8 cellular contexts compared by ENCODE assay signal in the genomic region with DNA sequence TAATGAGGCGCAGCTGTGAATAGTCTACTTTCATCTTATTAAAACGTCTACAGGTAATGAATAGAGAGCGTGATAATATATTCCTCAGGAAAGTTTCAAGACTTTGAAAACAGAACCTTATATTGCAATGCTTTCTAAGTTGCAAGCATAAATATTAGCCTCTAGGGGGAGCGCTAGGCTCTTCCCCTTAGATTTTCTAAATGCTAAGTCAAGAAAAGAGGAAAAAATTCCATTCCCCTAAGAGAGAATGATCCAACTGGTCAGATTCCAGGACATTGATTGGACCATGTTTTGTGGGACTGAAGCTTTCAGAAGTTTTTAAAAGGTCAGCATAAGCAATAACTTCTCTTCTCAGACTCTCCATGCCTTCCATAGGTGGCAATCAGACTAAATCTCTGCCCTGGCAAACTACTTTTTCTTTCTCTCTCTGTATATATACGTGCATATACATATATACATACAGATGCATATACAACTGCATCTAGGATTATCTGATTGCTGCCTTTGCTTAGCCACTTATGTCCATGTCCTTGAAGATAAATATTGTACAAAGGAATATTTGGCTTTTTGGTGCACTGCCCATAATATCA.
DNase-seq lines count a peak whose midpoint lies in the region; ATAC-seq lines count a peak whose summit lies in the region.

No MANE protein-coding gene starts in this region.

- no peaks in the 10 kb centered on the region for H3K9me3 Mint-ChIP-seq in stimulated activated naive CD8-positive, alpha-beta T cell treated with anti-CD3 and anti-CD28 coated beads, Interleukin-15, amount 100 ng/mL, for 72 hours

- peak overlapping the region; percentile 21 to 75 for H3K4me3 Mint-ChIP-seq in stimulated activated naive CD8-positive, alpha-beta T cell treated with anti-CD3 and anti-CD28 coated beads, Interleukin-15, amount 100 ng/mL, for 72 hours

- no peak for ATAC-seq in stimulated activated naive CD8-positive, alpha-beta T cell treated with anti-CD3 and anti-CD28 coated beads, Interleukin-15, amount 100 ng/mL, for 72 hours
- no peak for ATAC-seq in HG02870 (IDR thresholded peaks at IDR 0.05; ENCODE audit: unreplicated experiment)

- no peaks in the 10 kb centered on the region for H3K36me3 ChIP-seq in H7 (replicated peaks; ENCODE audit: control insufficient read depth, insufficient read depth, low read length)

- DNase-seq in NCI-H1436 (lab: John Stamatoyannopoulos, UW), result peak; percentile 11
- no peak for DNase-seq in NCI-H1436 treated with DMSO at 0.1 percent for 48 hours (lab: John Stamatoyannopoulos, UW)
- DNase-seq in H7, result peak; percentile 1
- peak; percentile 11 for DNase-seq in NCI-H345 treated with DMSO at 0.1 percent for 48 hours (lab: John Stamatoyannopoulos, UW; ENCODE audit: unreplicated experiment)
- peak; percentile 63 for DNase-seq in amniotic epithelial cell (ENCODE audit: low read depth)
- peak; percentile 23 for DNase-seq in iPS DF 19.7 (ENCODE audit: low read depth, low spot score)
- no peak for DNase-seq in stimulated activated naive CD8-positive, alpha-beta T cell treated with anti-CD3 and anti-CD28 coated beads, Interleukin-15, amount 100 ng/mL, for 72 hours

- H3K27ac Mint-ChIP-seq in stimulated activated naive CD8-positive, alpha-beta T cell treated with anti-CD3 and anti-CD28 coated beads, Interleukin-15, amount 100 ng/mL, for 72 hours, result peak overlapping the region in 1 of 2 donors; percentile 78

- H3K4me3 ChIP-seq in H7 (ENCODE audit: insufficient read depth, low read depth, low read length), result no peak overlapping the region

- peaks cover 94% of the 10 kb centered on the region for H3K4me1 Mint-ChIP-seq in stimulated activated naive CD8-positive, alpha-beta T cell treated with anti-CD3 and anti-CD28 coated beads, Interleukin-15, amount 100 ng/mL, for 72 hours

- no peaks in the 10 kb centered on the region for H3K27me3 Mint-ChIP-seq in stimulated activated naive CD8-positive, alpha-beta T cell treated with anti-CD3 and anti-CD28 coated beads, Interleukin-15, amount 100 ng/mL, for 72 hours

- no peaks in the 10 kb centered on the region for H3K27me3 ChIP-seq in H7 (ENCODE audit: control insufficient read depth, insufficient read depth, low read length)

Comparison
In these comparisons a context has a peak if more than half of its experiments do, and no peak if none do; other contexts are left out.
1. DNase-seq: peak in NCI-H1436 (single experiment), H7 (single experiment), NCI-H345 treated with DMSO at 0.1 percent for 48 hours (single experiment), amniotic epithelial cell (single experiment) and iPS DF 19.7 (single experiment); none in NCI-H1436 treated with DMSO at 0.1 percent for 48 hours (single experiment) and stimulated activated naive CD8-positive, alpha-beta T cell treated with anti-CD3 and anti-CD28 coated beads, Interleukin-15, amount 100 ng/mL, for 72 hours (0 of 2).